Comparison of ENCODE assay signal across 1 cellular context in the genomic region with DNA sequence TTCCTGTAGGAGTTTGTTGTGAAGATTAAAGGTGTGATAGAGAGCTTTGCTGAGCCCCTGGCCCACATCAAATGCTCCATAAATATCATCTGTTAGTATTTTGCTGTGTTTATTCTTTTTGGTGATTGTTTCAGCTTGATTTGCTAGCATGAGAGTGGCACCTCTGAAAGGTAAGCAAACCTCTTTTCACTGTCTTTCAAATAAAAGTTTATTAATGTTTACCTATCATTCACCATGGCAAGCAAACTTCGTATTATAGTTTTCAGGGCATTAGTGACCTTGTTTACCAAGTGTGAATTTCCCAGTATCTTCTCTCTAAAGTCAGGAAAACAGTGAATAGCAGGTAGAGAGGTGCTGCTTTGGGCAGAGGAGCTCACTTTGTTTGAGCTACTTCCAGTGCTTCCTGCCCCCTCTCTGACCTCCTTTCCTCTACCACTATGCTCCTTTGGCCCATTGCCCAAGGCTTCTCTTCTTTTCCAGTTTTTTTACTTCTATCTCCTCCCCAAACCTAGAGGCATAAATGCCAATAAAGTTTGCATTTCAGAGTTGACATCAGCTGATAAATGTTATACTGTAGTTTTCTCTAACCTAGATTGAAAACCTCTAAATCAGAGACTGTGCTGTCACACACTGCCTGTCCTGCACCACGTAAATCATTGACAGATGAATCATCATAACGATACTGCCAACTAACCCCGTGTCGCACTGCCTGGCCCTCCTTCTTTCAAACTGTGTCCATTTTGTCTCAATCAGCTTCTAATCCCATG.
TF ChIP-seq lines count a peak whose summit lies in the region.

No MANE protein-coding gene starts in this region.

TF ChIP-seq in HepG2, 621 proteins besides CTCF, POLR2A, EP300 and RAD21 (continued from another document):
- TF ChIP-seq HNF1A (IDR thresholded peaks at IDR 0.05; ENCODE audit: low read depth) (peak; percentile 64; the same call in 1 of the 2 replicates), HNF1A (CRISPR knock-in tag; IDR thresholded peaks at IDR 0.05; ENCODE audit: borderline replicate concordance) (peak; percentile 24; the same call in 1 of the 2 replicates), HNRNPUL1 (IDR thresholded peaks at IDR 0.05; ENCODE audit: low read depth, low read length) (peak; percentile 56; the same call in 1 of the 2 replicates), ZNF207 (IDR thresholded peaks at IDR 0.05; ENCODE audit: borderline replicate concordance) (no peak), U2AF2 (IDR thresholded peaks at IDR 0.05; ENCODE audit: low read depth, low read length) (no peak), ZNF256 (CRISPR knock-in tag; conservative IDR thresholded peaks at IDR 0.05) (no peak), CREM (IDR thresholded peaks at IDR 0.05) (no peak), CREM (CRISPR knock-in tag; IDR thresholded peaks at IDR 0.05) (no peak)
- TF ChIP-seq, protein P1, sequence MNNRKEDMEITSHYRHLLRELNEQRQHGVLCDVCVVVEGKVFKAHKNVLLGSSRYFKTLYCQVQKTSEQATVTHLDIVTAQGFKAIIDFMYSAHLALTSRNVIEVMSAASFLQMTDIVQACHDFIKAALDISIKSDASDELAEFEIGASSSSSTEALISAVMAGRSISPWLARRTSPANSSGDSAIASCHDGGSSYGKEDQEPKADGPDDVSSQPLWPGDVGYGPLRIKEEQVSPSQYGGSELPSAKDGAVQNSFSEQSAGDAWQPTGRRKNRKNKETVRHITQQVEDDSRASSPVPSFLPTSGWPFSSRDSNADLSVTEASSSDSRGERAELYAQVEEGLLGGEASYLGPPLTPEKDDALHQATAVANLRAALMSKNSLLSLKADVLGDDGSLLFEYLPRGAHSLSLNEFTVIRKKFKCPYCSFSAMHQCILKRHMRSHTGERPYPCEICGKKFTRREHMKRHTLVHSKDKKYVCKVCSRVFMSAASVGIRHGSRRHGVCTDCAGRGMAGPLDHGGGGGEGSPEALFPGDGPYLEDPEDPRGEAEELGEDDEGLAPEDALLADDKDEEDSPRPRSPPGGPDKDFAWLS (CRISPR knock-in tag; IDR thresholded peaks at IDR 0.05; ENCODE audit: borderline replicate concordance), result no peak
- TF ChIP-seq, protein P2, sequence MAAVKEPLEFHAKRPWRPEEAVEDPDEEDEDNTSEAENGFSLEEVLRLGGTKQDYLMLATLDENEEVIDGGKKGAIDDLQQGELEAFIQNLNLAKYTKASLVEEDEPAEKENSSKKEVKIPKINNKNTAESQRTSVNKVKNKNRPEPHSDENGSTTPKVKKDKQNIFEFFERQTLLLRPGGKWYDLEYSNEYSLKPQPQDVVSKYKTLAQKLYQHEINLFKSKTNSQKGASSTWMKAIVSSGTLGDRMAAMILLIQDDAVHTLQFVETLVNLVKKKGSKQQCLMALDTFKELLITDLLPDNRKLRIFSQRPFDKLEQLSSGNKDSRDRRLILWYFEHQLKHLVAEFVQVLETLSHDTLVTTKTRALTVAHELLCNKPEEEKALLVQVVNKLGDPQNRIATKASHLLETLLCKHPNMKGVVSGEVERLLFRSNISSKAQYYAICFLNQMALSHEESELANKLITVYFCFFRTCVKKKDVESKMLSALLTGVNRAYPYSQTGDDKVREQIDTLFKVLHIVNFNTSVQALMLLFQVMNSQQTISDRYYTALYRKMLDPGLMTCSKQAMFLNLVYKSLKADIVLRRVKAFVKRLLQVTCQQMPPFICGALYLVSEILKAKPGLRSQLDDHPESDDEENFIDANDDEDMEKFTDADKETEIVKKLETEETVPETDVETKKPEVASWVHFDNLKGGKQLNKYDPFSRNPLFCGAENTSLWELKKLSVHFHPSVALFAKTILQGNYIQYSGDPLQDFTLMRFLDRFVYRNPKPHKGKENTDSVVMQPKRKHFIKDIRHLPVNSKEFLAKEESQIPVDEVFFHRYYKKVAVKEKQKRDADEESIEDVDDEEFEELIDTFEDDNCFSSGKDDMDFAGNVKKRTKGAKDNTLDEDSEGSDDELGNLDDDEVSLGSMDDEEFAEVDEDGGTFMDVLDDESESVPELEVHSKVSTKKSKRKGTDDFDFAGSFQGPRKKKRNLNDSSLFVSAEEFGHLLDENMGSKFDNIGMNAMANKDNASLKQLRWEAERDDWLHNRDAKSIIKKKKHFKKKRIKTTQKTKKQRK (IDR thresholded peaks at IDR 0.05; ENCODE audit: low read length), result no peak
- TF ChIP-seq, protein P3, sequence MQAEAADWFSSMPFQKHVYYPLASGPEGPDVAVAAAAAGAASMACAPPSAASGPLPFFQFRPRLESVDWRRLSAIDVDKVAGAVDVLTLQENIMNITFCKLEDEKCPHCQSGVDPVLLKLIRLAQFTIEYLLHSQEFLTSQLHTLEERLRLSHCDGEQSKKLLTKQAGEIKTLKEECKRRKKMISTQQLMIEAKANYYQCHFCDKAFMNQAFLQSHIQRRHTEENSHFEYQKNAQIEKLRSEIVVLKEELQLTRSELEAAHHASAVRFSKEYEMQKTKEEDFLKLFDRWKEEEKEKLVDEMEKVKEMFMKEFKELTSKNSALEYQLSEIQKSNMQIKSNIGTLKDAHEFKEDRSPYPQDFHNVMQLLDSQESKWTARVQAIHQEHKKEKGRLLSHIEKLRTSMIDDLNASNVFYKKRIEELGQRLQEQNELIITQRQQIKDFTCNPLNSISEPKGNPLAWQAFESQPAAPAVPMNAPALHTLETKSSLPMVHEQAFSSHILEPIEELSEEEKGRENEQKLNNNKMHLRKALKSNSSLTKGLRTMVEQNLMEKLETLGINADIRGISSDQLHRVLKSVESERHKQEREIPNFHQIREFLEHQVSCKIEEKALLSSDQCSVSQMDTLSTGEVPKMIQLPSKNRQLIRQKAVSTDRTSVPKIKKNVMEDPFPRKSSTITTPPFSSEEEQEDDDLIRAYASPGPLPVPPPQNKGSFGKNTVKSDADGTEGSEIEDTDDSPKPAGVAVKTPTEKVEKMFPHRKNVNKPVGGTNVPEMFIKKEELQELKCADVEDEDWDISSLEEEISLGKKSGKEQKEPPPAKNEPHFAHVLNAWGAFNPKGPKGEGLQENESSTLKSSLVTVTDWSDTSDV (CRISPR knock-in tag; IDR thresholded peaks at IDR 0.05), result no peak
